ENCODE assay signal across 24 cellular contexts in genomic region chr2:195675783-195676427, GRCh38.
"Had no signal": no experiment of that assay in that cellular context is flagged by ENCODE, and none has a peak within 500 bp of the region (broad histone marks: within the 10 kb centered on the region; RNA-seq: fewer than 3 reads in every experiment).

No MANE protein-coding gene starts in this region.

- H3K4me1 ChIP-seq: body of pancreas, colonic mucosa, left ventricle myocardium inferior, prostate gland, transverse colon had no signal

- H3K27me3 ChIP-seq: body of pancreas, colonic mucosa, neutrophil, ovary, transverse colon had no signal

- DNase-seq: activated CD4-positive, alpha-beta T cell treated with anti-CD3 and anti-CD28 coated beads, Interleukin-2, amount 50 U/mL, for 4 hours; activated T-cell treated with anti-CD3 and anti-CD28 coated beads for 4 hours; aorta; body of pancreas; colonic mucosa; effector CD8-positive, alpha-beta T cell; glutamatergic neuron; islet precursor cell; left ventricle myocardium inferior; mesendoderm; nephron progenitor cell; ovary; retina; stimulated activated CD4-positive, alpha-beta T cell treated with anti-CD3 and anti-CD28 coated beads, Interleukin-4, amount 100 ng/mL, for 24 hours; stimulated activated naive B cell treated with anti-CD40 and anti-IgM and Interleukin-4, amounts not matched to agents 10 μg/mL and 1 μg/mL and 100 μg/mL, for 72 hours; T-helper 2 cell; transverse colon had no signal

- H3K4me3 Mint-ChIP-seq: activated naive CD8-positive, alpha-beta T cell; nephron progenitor cell; stimulated activated naive B cell treated with anti-CD40 and anti-IgM and Interleukin-4, amounts not matched to agents 10 μg/mL and 1 μg/mL and 100 μg/mL, for 72 hours had no signal

- H3K27ac Mint-ChIP-seq: activated naive CD8-positive, alpha-beta T cell; activated T-helper 2 cell treated with anti-CD3 and anti-CD28 coated beads, Interferon-gamma antibody, Interleukin-2, Interleukin-4, amounts not matched to agents 10 μg/mL and 5 μg/mL and 100 μg/mL, durations not matched to agents 14 hours and 24 hours and 36 hours; nephron progenitor cell; stimulated activated naive B cell treated with anti-CD40 and anti-IgM and Interleukin-4, amounts not matched to agents 10 μg/mL and 1 μg/mL and 100 μg/mL, for 72 hours had no signal

- H3K36me3 ChIP-seq: colonic mucosa, neutrophil, ovary, prostate gland, transverse colon had no signal

- H3K9me3 ChIP-seq: body of pancreas, colonic mucosa, left ventricle myocardium inferior, neutrophil, ovary, prostate gland, transverse colon had no signal

- H3K27me3 Mint-ChIP-seq: activated naive CD8-positive, alpha-beta T cell; stimulated activated naive B cell treated with anti-CD40 and anti-IgM and Interleukin-4, amounts not matched to agents 10 μg/mL and 1 μg/mL and 100 μg/mL, for 72 hours had no signal

- H3K4me1 Mint-ChIP-seq: nephron progenitor cell had no signal

- ATAC-seq: body of pancreas; sciatic nerve; stimulated activated naive B cell treated with anti-CD40 and anti-IgM and Interleukin-4, amounts not matched to agents 10 μg/mL and 1 μg/mL and 100 μg/mL, for 72 hours had no signal

- H3K27ac ChIP-seq: body of pancreas, colonic mucosa, left ventricle myocardium inferior, neutrophil, ovary, prostate gland, skin epidermis, transverse colon had no signal

- H3K4me3 ChIP-seq: body of pancreas, colonic mucosa, left ventricle myocardium inferior, lung, ovary, prostate gland, skin epidermis, transverse colon had no signal

- H3K9me3 Mint-ChIP-seq: stimulated activated naive B cell treated with anti-CD40 and anti-IgM and Interleukin-4, amounts not matched to agents 10 μg/mL and 1 μg/mL and 100 μg/mL, for 72 hours had no signal
